Comparison of ENCODE assay signal across 11 cellular contexts in the genomic region with DNA sequence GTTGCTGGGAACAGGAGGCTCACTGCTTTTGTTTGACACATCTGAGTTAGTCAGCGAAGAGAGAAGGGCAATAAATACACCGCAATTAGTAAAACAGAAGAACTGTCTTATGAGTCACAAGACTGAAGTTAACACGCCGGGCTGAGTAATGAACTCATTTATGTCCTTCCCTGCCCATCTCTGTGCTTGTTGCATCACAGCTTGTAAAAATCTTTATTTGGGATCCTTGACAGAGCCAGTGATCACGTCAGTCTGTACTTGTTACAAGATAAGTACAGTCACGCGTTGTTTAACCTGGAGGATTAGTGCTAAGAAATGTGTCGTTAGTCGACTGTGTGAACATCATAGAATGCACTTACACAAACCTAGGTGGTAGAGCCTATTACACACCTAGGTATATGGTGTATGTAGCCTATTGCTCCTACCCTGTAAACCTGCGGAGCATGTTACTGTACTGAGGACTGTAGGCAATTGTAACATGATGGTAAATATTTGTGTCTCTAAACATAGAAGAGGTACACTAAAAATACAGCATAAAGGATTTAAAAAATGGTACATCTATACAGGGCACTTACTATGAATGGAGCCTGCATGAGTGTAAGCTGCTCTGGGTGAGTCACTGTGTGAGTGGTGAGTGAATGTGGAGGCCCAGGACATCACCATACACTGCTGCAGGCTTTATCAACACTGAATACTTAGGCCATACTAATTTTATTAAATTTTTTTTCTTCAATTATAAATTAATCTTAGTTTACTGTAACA.
DNase-seq lines count a peak whose midpoint lies in the region; ATAC-seq and TF ChIP-seq lines count a peak whose summit lies in the region.
"Had no signal": no experiment of that assay in that cellular context is flagged by ENCODE, and none has a peak within 500 bp of the region (broad histone marks: within the 10 kb centered on the region; RNA-seq: fewer than 3 reads in every experiment).

No MANE protein-coding gene starts in this region.

- H3K36me3 ChIP-seq in trophoblast cell (ENCODE audit: control insufficient read depth in 1 of 2, insufficient read depth in 2 of 2, low read length in 2 of 2), result no peaks in the 10 kb centered on the region
- no peaks in the 10 kb centered on the region for H3K36me3 ChIP-seq in ascending aorta
- H3K36me3 ChIP-seq: upper lobe of left lung had no signal

- H3K4me3 ChIP-seq in trophoblast cell (ENCODE audit: low read depth, low read length) (no peak overlapping the region), ascending aorta (no peak overlapping the region)
- H3K4me3 ChIP-seq: upper lobe of left lung had no signal

- H4K8ac ChIP-seq in trophoblast cell (ENCODE audit: low read depth, low read length), result no peak overlapping the region

- no CpG with 5 or more reads among the region's 10 CpGs for WGBS in trophoblast cell (ENCODE audit: extremely low coverage, insufficient coverage, insufficient read length)

- H3K4me1 ChIP-seq in trophoblast cell (ENCODE audit: control insufficient read depth in 1 of 2, insufficient read depth in 2 of 2, low read length in 2 of 2) (no peaks in the 10 kb centered on the region), ascending aorta (no peaks in the 10 kb centered on the region)
- H3K4me1 ChIP-seq: upper lobe of left lung had no signal

- no peak overlapping the region for H3K27ac Mint-ChIP-seq in activated T-helper 17 cell treated with anti-CD3 and anti-CD28 coated beads, Interleukin-2, amount 50 U/mL, for 72 hours

- H3K18ac ChIP-seq in trophoblast cell (ENCODE audit: low read length), result no peak overlapping the region

- H3K27me3 Mint-ChIP-seq in activated T-helper 17 cell treated with anti-CD3 and anti-CD28 coated beads, Interleukin-2, amount 50 U/mL, for 72 hours, result peaks cover 67% of the 10 kb centered on the region

- no peak overlapping the region for H2BK120ac ChIP-seq in trophoblast cell (ENCODE audit: insufficient read depth, low read length, poor library complexity)

- no peak overlapping the region for H3K23ac ChIP-seq in trophoblast cell (ENCODE audit: low read length)

- DNase-seq in NCI-H82 (lab: John Stamatoyannopoulos, UW), result peak; percentile 8
- DNase-seq in NCI-H82 treated with DMSO at 0.1 percent for 48 hours (lab: John Stamatoyannopoulos, UW; ENCODE audit: unreplicated experiment), result no peak
- peak; percentile 65 to 77 for DNase-seq in trophoblast cell
- DNase-seq in ascending aorta (ENCODE audit: low spot score in 2 of 2), result no peak
- no peak for DNase-seq in GM13976 (ENCODE audit: low spot score)
- no peak for DNase-seq in HEK293T (ENCODE audit: extremely low spot score)
- DNase-seq: activated CD4-positive, alpha-beta T cell treated with anti-CD3 and anti-CD28 coated beads for 48 hours; NCI-H1092 treated with DMSO at 0.1 percent for 48 hours; upper lobe of left lung had no signal

- H3K4me2 ChIP-seq in trophoblast cell (ENCODE audit: low read length), result no peak overlapping the region

- POLR2A ChIA-PET in HEK293T (lab: Yijun Ruan, JAX), result no interaction called here

- H3K27me3 ChIP-seq in trophoblast cell (ENCODE audit: insufficient read depth, low read length), result no peaks in the 10 kb centered on the region
- no peaks in the 10 kb centered on the region for H3K27me3 ChIP-seq in ascending aorta
- H3K27me3 ChIP-seq: upper lobe of left lung had no signal

- H3K9me3 Mint-ChIP-seq in activated T-helper 17 cell treated with anti-CD3 and anti-CD28 coated beads, Interleukin-2, amount 50 U/mL, for 72 hours, result no peaks in the 10 kb centered on the region

- no peak overlapping the region for H2AK5ac ChIP-seq in trophoblast cell (ENCODE audit: low read length)

- H2BK12ac ChIP-seq in trophoblast cell (ENCODE audit: low read length), result no peak overlapping the region

- H3K36me3 Mint-ChIP-seq in activated T-helper 17 cell treated with anti-CD3 and anti-CD28 coated beads, Interleukin-2, amount 50 U/mL, for 72 hours (ENCODE audit: low read depth), result no peaks in the 10 kb centered on the region

- no peaks in the 10 kb centered on the region for H3K9me3 ChIP-seq in trophoblast cell (ENCODE audit: insufficient read depth, low read depth, low read length)
- no peaks in the 10 kb centered on the region for H3K9me3 ChIP-seq in ascending aorta
- H3K9me3 ChIP-seq: upper lobe of left lung had no signal

- CTCF ChIA-PET in HEK293T (lab: Yijun Ruan, JAX), result interaction anchor here (0.6 to 0.7 kb wide), 2 partner anchors 346 to 1478 kb away, joined by 4 read pairs; no protein-coding TSS in a partner anchor

- H4K12ac ChIP-seq in trophoblast cell (ENCODE audit: low read depth, low read length), result no peak overlapping the region

- TF ChIP-seq CTCF in ascending aorta (IDR thresholded peaks at IDR 0.05), result no peak
- TF ChIP-seq CTCF in GM13976 (IDR thresholded peaks at IDR 0.05; ENCODE audit: borderline replicate concordance, control extremely low read depth, extremely low read depth, insufficient read depth, missing control alignments), result no peak

- H3K14ac ChIP-seq in trophoblast cell (ENCODE audit: low read length), result no peak overlapping the region

- no peak overlapping the region for H2AFZ ChIP-seq in trophoblast cell (ENCODE audit: insufficient read depth, low read length, poor library complexity)

- no peaks in the 10 kb centered on the region for H3K79me2 ChIP-seq in trophoblast cell (ENCODE audit: control insufficient read depth, insufficient read depth, low read length, poor library complexity)

- peak; percentile 53 for ATAC-seq in HG03520 (IDR thresholded peaks at IDR 0.05; ENCODE audit: unreplicated experiment)
- peak; percentile 86 for ATAC-seq in activated T-helper 17 cell treated with anti-CD3 and anti-CD28 coated beads, Interleukin-2, amount 50 U/mL, for 72 hours (replicated peaks)

- no peak overlapping the region for H3K4me3 Mint-ChIP-seq in activated T-helper 17 cell treated with anti-CD3 and anti-CD28 coated beads, Interleukin-2, amount 50 U/mL, for 72 hours

- no peak overlapping the region for H4K91ac ChIP-seq in trophoblast cell (ENCODE audit: low read depth, low read length)

- no peaks in the 10 kb centered on the region for H3K79me1 ChIP-seq in trophoblast cell (ENCODE audit: low read length)

- H3K4ac ChIP-seq in trophoblast cell (ENCODE audit: low read depth, low read length), result no peak overlapping the region

- no peaks in the 10 kb centered on the region for H3K4me1 Mint-ChIP-seq in activated T-helper 17 cell treated with anti-CD3 and anti-CD28 coated beads, Interleukin-2, amount 50 U/mL, for 72 hours

- H3K9ac ChIP-seq in trophoblast cell (ENCODE audit: low read length), result no peak overlapping the region

- in situ Hi-C loops in GM13976 (cut with MboI; ENCODE audit: low sequenced_read_pairs, unreplicated experiment), result no loop called here

- H2BK5ac ChIP-seq in trophoblast cell (ENCODE audit: low read depth, low read length, poor library complexity), result no peak overlapping the region

- intact Hi-C loops in ascending aorta (cut with DNase I), result no loop called here

- H3K27ac ChIP-seq in trophoblast cell (ENCODE audit: low read depth, low read length) (no peak overlapping the region), ascending aorta (no peak overlapping the region)
- H3K27ac ChIP-seq: upper lobe of left lung had no signal

TF ChIP-seq in HEK293T, 16 proteins besides CTCF, POLR2A, EP300 and RAD21:
- TF ChIP-seq BHLHE40 (IDR thresholded peaks at IDR 0.05; ENCODE audit: borderline replicate concordance) (no peak), ZNF384 (IDR thresholded peaks at IDR 0.05) (no peak), HDGF (IDR thresholded peaks at IDR 0.05; ENCODE audit: borderline replicate concordance) (no peak), TARDBP (IDR thresholded peaks at IDR 0.05) (no peak), SP1 (IDR thresholded peaks at IDR 0.05) (no peak), ELF4 (IDR thresholded peaks at IDR 0.05) (no peak), FOXA1 (IDR thresholded peaks at IDR 0.05) (no peak), SUZ12 (IDR thresholded peaks at IDR 0.05) (no peak), LEF1 (IDR thresholded peaks at IDR 0.05; ENCODE audit: borderline replicate concordance) (no peak), NFRKB (IDR thresholded peaks at IDR 0.05) (no peak), FOXK2 (IDR thresholded peaks at IDR 0.05) (no peak), FOXM1 (IDR thresholded peaks at IDR 0.05; ENCODE audit: borderline replicate concordance) (no peak), ARNT (IDR thresholded peaks at IDR 0.05) (no peak)

Comparison
In these comparisons a context has a peak if more than half of its experiments do, and no peak if none do; other contexts are left out.
1. DNase-seq: peak in NCI-H82 (single experiment) and trophoblast cell (2 of 2); none in NCI-H82 treated with DMSO at 0.1 percent for 48 hours (single experiment), ascending aorta (0 of 2), GM13976 (single experiment) and HEK293T (single experiment).